Comparison of ENCODE assay signal across 16 cellular contexts in the genomic region with DNA sequence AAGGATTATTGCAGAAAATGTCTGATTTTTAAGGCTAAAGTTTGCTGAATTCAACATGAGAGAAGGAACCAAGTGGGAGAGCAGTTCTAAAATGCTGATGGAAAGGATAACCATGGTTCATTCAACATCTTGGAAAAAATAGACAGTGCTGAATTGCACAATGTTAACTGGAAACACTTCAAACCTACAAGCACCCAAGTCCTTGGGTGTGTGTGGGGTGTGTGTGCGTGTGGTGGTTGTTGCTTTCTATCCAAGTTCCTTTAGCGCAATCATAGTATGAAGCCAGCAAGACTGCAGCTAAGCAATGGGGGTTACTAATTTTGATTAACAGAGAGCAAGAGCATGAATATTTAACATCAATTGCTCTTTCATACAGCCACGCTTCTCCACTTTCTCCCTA. TPM values are rescaled to one million over a fixed set of nuclear protein-coding genes. Genes with fewer than 3 reads are reported as not detected.
DNase-seq lines count a peak whose midpoint lies in the region; ATAC-seq and TF ChIP-seq lines count a peak whose summit lies in the region.
"Had no signal": no experiment of that assay in that cellular context is flagged by ENCODE, and none has a peak within 500 bp of the region (broad histone marks: within the 10 kb centered on the region; RNA-seq: fewer than 3 reads in every experiment).

No MANE protein-coding gene starts in this region.

- H3K27ac ChIP-seq in fibroblast of lung (ENCODE audit: insufficient read depth, low read length) (no peak overlapping the region), temporal lobe (ENCODE audit: low read depth, low read length) (peak overlapping the region; percentile 22)
- H3K27ac ChIP-seq: coronary artery had no signal

- H3K9ac ChIP-seq in fibroblast of lung (ENCODE audit: insufficient read depth, low read length) = no peak overlapping the region

- TF ChIP-seq CTCF in fibroblast of lung (conservative IDR thresholded peaks at IDR 0.05 in 1 of 2, IDR thresholded peaks at IDR 0.05 in 1 of 2; ENCODE audit: low read depth in 1 of 2, low read length in 2 of 2) (no peak), mucosa of descending colon (IDR thresholded peaks at IDR 0.05) (no peak)

- intact Hi-C loops in mucosa of descending colon (cut with DNase I, micrococcal nuclease) = no loop called here

- H3K4me2 ChIP-seq in fibroblast of lung (ENCODE audit: extremely low read depth, insufficient read depth, low read length) = no peak overlapping the region

- no peaks in the 10 kb centered on the region for H3K79me2 ChIP-seq in fibroblast of lung (ENCODE audit: control insufficient read depth, insufficient read depth, low read length)

- H4K20me1 ChIP-seq in fibroblast of lung (ENCODE audit: control insufficient read depth, extremely low read depth, insufficient read depth, low read length) = no peaks in the 10 kb centered on the region

- H3K9me3 ChIP-seq in fibroblast of lung (ENCODE audit: control insufficient read depth, insufficient read depth, low read depth, low read length) (no peaks in the 10 kb centered on the region), mucosa of descending colon (no peaks in the 10 kb centered on the region)

- H3K4me3 ChIP-seq in fibroblast of lung (replicated peaks in 1 of 4; ENCODE audit: control extremely low read depth in 1 of 4, insufficient read depth in 1 of 4, low read depth in 3 of 4, low read length in 4 of 4) (no peak overlapping the region), mucosa of descending colon (no peak overlapping the region)

- H3K36me3 ChIP-seq in fibroblast of lung (ENCODE audit: control insufficient read depth, insufficient read depth, low read length) = no peaks in the 10 kb centered on the region
- no peaks in the 10 kb centered on the region for H3K36me3 ChIP-seq in mucosa of descending colon (ENCODE audit: low read depth)

- DNase-seq in MV-4-11 (lab: John Stamatoyannopoulos, UW) = peak; percentile 3
- DNase-seq in fibroblast of lung (ENCODE audit: low read depth in 2 of 2) = peak; percentile 47 to 56
- no peak for DNase-seq in mucosa of descending colon
- DNase-seq in stimulated activated CD4-positive, alpha-beta T cell treated with anti-CD3 and anti-CD28 coated beads, Interleukin-12 subunit alpha, Interleukin-12 subunit beta, amount 100 ng/mL, for 4 hours = no peak
- DNase-seq in NCI-H524 treated with DMSO at 0.1 percent for 48 hours (lab: John Stamatoyannopoulos, UW) = no peak
- DNase-seq: activated CD8-positive, alpha-beta memory T cell treated with anti-CD3 and anti-CD28 coated beads for 24 hours; AML-193; left ventricle myocardium superior; naive thymus-derived CD8-positive, alpha-beta T cell; NCI-H2081; NCI-H510A treated with DMSO at 0.1 percent for 48 hours; SIG-M5; T-helper 2 cell had no signal

- ATAC-seq in mucosa of descending colon (peak; percentile 14), HG02642 (IDR thresholded peaks at IDR 0.05; ENCODE audit: poor library complexity, unreplicated experiment) (no peak)
- ATAC-seq: left ventricle myocardium superior; naive thymus-derived CD8-positive, alpha-beta T cell had no signal

- H3K4me1 ChIP-seq in fibroblast of lung (ENCODE audit: control insufficient read depth, extremely low read depth, insufficient read depth, low read length) = no peaks in the 10 kb centered on the region
- peaks cover 5% of the 10 kb centered on the region for H3K4me1 ChIP-seq in mucosa of descending colon (ENCODE audit: low read depth)

- no peak overlapping the region for H2AFZ ChIP-seq in fibroblast of lung (ENCODE audit: low read length)

- peaks cover 2% of the 10 kb centered on the region for H3K27me3 ChIP-seq in fibroblast of lung (ENCODE audit: control insufficient read depth, insufficient read depth, low read length)

RNA-seq across cellular contexts. Expression of a gene that starts 29.3 kb away (rescaled TPM):
- 33.9 and 40.1 TPM in 2 replicates for total RNA-seq in fibroblast of lung
- 57.4 and 72.3 TPM in 2 replicates for polyA plus RNA-seq in fibroblast of lung
- polyA plus RNA-seq in fibroblast of lung (2012) = 42.0 and 52.0 TPM in 2 replicates
- 0.94 and 3.6 TPM in 2 replicates for polyA minus RNA-seq in fibroblast of lung (ENCODE audit: low replicate concordance)
- 10 to 100 TPM; 41.1 to 52.8 (median 51.3) TPM for total RNA-seq in mucosa of descending colon
- 74.0 TPM for total RNA-seq in temporal lobe

Comparison
In these comparisons a context has a peak if more than half of its experiments do, and no peak if none do; other contexts are left out.
1. DNase-seq: peak in MV-4-11 (single experiment) and fibroblast of lung (2 of 2); none in mucosa of descending colon (0 of 3), stimulated activated CD4-positive, alpha-beta T cell treated with anti-CD3 and anti-CD28 coated beads, Interleukin-12 subunit alpha, Interleukin-12 subunit beta, amount 100 ng/mL, for 4 hours (single experiment) and NCI-H524 treated with DMSO at 0.1 percent for 48 hours (single experiment).